13 cellular contexts compared by ENCODE assay signal in genomic region chr4:147782087-147782781, GRCh38. TPM values are rescaled to one million over a fixed set of nuclear protein-coding genes. Genes with fewer than 3 reads are reported as not detected.
A peak's percentile ranks its signal among the peaks of the same experiment; 100 is the strongest.
DNase-seq lines count a peak whose midpoint lies in the region; ATAC-seq, FAIRE-seq and TF ChIP-seq lines count a peak whose summit lies in the region.
"Had no signal": no experiment of that assay in that cellular context is flagged by ENCODE, and none has a peak within 500 bp of the region (broad histone marks: within the 10 kb centered on the region; RNA-seq: fewer than 3 reads in every experiment).

No MANE protein-coding gene starts in this region.

- 82% methylated on average over 7 of the region's 7 CpGs for WGBS in GM12878 (ENCODE audit: insufficient coverage, insufficient replicate concordance, low lambda C conversion rate, missing lambda C conversion rate)

- no peaks in the 10 kb centered on the region for H3K9me3 ChIP-seq in GM12878 (replicated peaks; ENCODE audit: control insufficient read depth, insufficient read depth, low read length)
- H3K9me3 ChIP-seq in left lung: no peaks in the 10 kb centered on the region

- TF ChIP-seq POLR2A in GM12878 (IDR thresholded peaks at IDR 0.05; ENCODE audit: low read depth, low read length): no peak

- RAD21 ChIA-PET in GM12878 (lab: Charles Lee; ENCODE audit: unreplicated experiment): interaction anchor here (1.3 to 1.5 kb wide), 2 partner anchors 12 to 50 kb away, joined by 3 to 11 read pairs; partner anchors contain the start of gene ARHGAP10

- no peaks in the 10 kb centered on the region for H3K36me3 ChIP-seq in GM12878 (ENCODE audit: control insufficient read depth in 2 of 2, insufficient read depth in 2 of 2, low read length in 1 of 2)
- no peaks in the 10 kb centered on the region for H3K36me3 ChIP-seq in left lung

- POLR2A ChIA-PET in GM12878 (lab: Charles Lee): interaction anchor here (0.7 kb wide), 1 partner anchor 39 kb away, joined by 3 read pairs; no protein-coding TSS in a partner anchor

- BruUV-seq in GM12878 (replicated peaks; lab: Mats Ljungman, UMichigan): no TSS peak

- ATAC-seq in GM12878 (no peak), left lung (peak; percentile 8), HG03159 (IDR thresholded peaks at IDR 0.05; ENCODE audit: unreplicated experiment) (no peak), GM19351 (IDR thresholded peaks at IDR 0.05; ENCODE audit: unreplicated experiment) (no peak), GM18870 (IDR thresholded peaks at IDR 0.05; ENCODE audit: unreplicated experiment) (no peak)

- peaks cover 69% of the 10 kb centered on the region for H3K79me2 ChIP-seq in GM12878 (ENCODE audit: control insufficient read depth, insufficient read depth, low read length)

- TF ChIP-seq CTCF in GM12878 (IDR thresholded peaks at IDR 0.05 in 2 of 3, conservative IDR thresholded peaks at IDR 0.05 in 1 of 3; ENCODE audit: control insufficient read depth in 2 of 3, extremely low read depth in 1 of 3, insufficient read depth in 1 of 3, low read depth in 3 of 3, low read length in 3 of 3) (no peak), left lung (IDR thresholded peaks at IDR 0.05) (no peak)

- TF ChIP-seq EP300 in GM12878 (IDR thresholded peaks at IDR 0.05; ENCODE audit: borderline replicate concordance in 1 of 2, control insufficient read depth in 1 of 2, low read depth in 2 of 2, low read length in 2 of 2): no peak

- no peaks in the 10 kb centered on the region for H3K27me3 ChIP-seq in GM12878 (replicated peaks in 1 of 2; ENCODE audit: control insufficient read depth in 2 of 2, insufficient read depth in 2 of 2, low read length in 1 of 2)
- no peaks in the 10 kb centered on the region for H3K27me3 ChIP-seq in left lung

- peak; percentile 54 for FAIRE-seq in HTR-8/SVneo (lab: Jason Lieb, UNC)
- FAIRE-seq in GM12878 (lab: Jason Lieb, UNC): no peak

- H4K20me1 ChIP-seq in GM12878 (ENCODE audit: control insufficient read depth, insufficient read depth): no peaks in the 10 kb centered on the region

- H2AFZ ChIP-seq in GM12878 (ENCODE audit: control insufficient read depth, low read depth, low read length): peak overlapping the region; percentile 19; the same call in 1 of the 2 replicates

- DNase-seq in CD1c-positive myeloid dendritic cell (ENCODE audit: extremely low spot score) (peak; percentile 67), HTR-8/SVneo (ENCODE audit: insufficient read length, low spot score) (peak; percentile 14), GM12878 (ENCODE audit: low read depth, low spot score) (no peak), left lung (no peak), HuH-7 (ENCODE audit: low spot score) (no peak)
- DNase-seq: activated B cell treated with CpG ODN at 0.5 μM for 24 hours; cortex of kidney; DMS79; mammary epithelial cell; stimulated activated CD4-positive, alpha-beta T cell treated with anti-CD3 and anti-CD28 coated beads, Interleukin-4, amount 100 ng/mL, for 24 hours had no signal

- in situ Hi-C loops in GM12878 (cut with MboI): no loop called here

- no peak for TF ChIP-seq RAD21 in GM12878 (IDR thresholded peaks at IDR 0.05; ENCODE audit: insufficient read depth, low read depth, low read length)

- H3K9ac ChIP-seq in GM12878 (ENCODE audit: control insufficient read depth, insufficient read depth, low read length): no peak overlapping the region

- intact Hi-C loops in GM12878 (cut with micrococcal nuclease; ENCODE audit: unreplicated experiment): no loop called here
- intact Hi-C loops in left lung (cut with DNase I): no loop called here

- CTCF ChIA-PET in GM12878 (lab: Yijun Ruan, JAX): interaction anchor here (1.5 kb wide), 1 partner anchor 85 kb away, joined by 7 read pairs; no protein-coding TSS in a partner anchor

- H3K27ac ChIP-seq in GM12878 (ENCODE audit: control insufficient read depth, insufficient read depth) (peak overlapping the region; percentile 34; the same call in 1 of the 2 replicates), left lung (no peak overlapping the region)

- H3K4me3 ChIP-seq in GM12878 (no peak overlapping the region; the same call in 1 of the 2 replicates), left lung (no peak overlapping the region)

- H3K4me1 ChIP-seq in GM12878 (ENCODE audit: control insufficient read depth, insufficient read depth, low read length) (peaks cover 62% of the 10 kb centered on the region), left lung (peaks cover 8 to 53% of the 10 kb centered on the region in 2 donors)

- H3K4me2 ChIP-seq in GM12878 (ENCODE audit: control insufficient read depth, insufficient read depth): peak overlapping the region; percentile 1

- SMC1A ChIA-PET in GM12878 (lab: Charles Lee; ENCODE audit: uncharacterized antibody, unreplicated experiment): interaction anchor here (0.6 to 4.9 kb wide), 3 partner anchors 11 to 81 kb away, joined by 3 to 64 read pairs (median 3); no protein-coding TSS in a partner anchor

TF ChIP-seq in GM12878, 131 proteins besides CTCF, POLR2A, EP300 and RAD21:
- TF ChIP-seq DPF2 (IDR thresholded peaks at IDR 0.05) (0 out of 2 replicates have a peak, but pooled peaks have one; percentile 25), NRF1 (conservative IDR thresholded peaks at IDR 0.05; ENCODE audit: low read depth, low read length) (no peak), IKZF2 (IDR thresholded peaks at IDR 0.05) (no peak), NR2C1 (IDR thresholded peaks at IDR 0.05) (no peak), E2F4 (IDR thresholded peaks at IDR 0.05; ENCODE audit: low read depth, low read length) (no peak), EGR1 (IDR thresholded peaks at IDR 0.05; ENCODE audit: borderline replicate concordance in 1 of 2, low read depth in 2 of 2, low read length in 2 of 2) (no peak), ZNF24 (IDR thresholded peaks at IDR 0.05) (no peak), MXI1 (IDR thresholded peaks at IDR 0.05; ENCODE audit: low read depth, low read length) (no peak)

RNA-seq across cellular contexts. Expression of gene ARHGAP10, which starts 50.3 kb away (rescaled TPM):
- total RNA-seq in GM12878 (2013; cell fraction: nucleolus; rRNA removed): 220 and 233 TPM in 2 replicates
- 16.2 and 19.8 TPM in 2 replicates for total RNA-seq in GM12878 (2014; rRNA removed)
- 20.9 and 23.2 TPM in 2 replicates for total RNA-seq in GM12878 (2014; rRNA removed; fragmentation: Illumina TruSeq; extraction: Trizol)
- total RNA-seq in GM12878 (2021): 22.6 and 23.4 TPM in 2 replicates
- 17.2 TPM for polyA plus RNA-seq in GM12878 (2011; ENCODE audit: low read depth)
- 9.6 and 13.3 TPM in 2 replicates for polyA plus RNA-seq in GM12878 (2011; rRNA removed)
- polyA plus RNA-seq in GM12878 (2011; cell fraction: cytosol; rRNA removed): 9.3 and 10.7 TPM in 2 replicates
- 19.6 and 20.4 TPM in 2 replicates for polyA plus RNA-seq in GM12878 (2011; cell fraction: nucleus; rRNA removed)
- 15.2 and 18.9 TPM in 2 replicates for polyA plus RNA-seq in GM12878 (2012)
- 17.7 and 18.2 TPM in 2 replicates for polyA plus RNA-seq in GM12878 (2014; fragmentation: Illumina TruSeq; extraction: Trizol)
- 1 to 10 TPM; 1.3 to 4.5 TPM for polyA plus RNA-seq in GM12878 (2014; fragmentation: Nextera tagmentation; extraction: Ambion mirVana)
- 14.2 and 14.5 TPM in 2 replicates for polyA plus RNA-seq in GM12878 (2014; rRNA removed)
- 10 to 100 TPM; 24.0 to 25.8 TPM for polyA plus RNA-seq in GM12878 (2016; fragmentation: Nextera tagmentation; extraction: Ambion mirVana)
- polyA minus RNA-seq in GM12878 (2011; rRNA and poly(A)+ RNA removed): 21.9 and 25.0 TPM in 2 replicates
- polyA minus RNA-seq in GM12878 (2011; cell fraction: cytosol; rRNA and poly(A)+ RNA removed): 6.1 and 7.2 TPM in 2 replicates
- 46.3 and 78.8 TPM in 2 replicates for polyA minus RNA-seq in GM12878 (2011; cell fraction: nucleus; rRNA and poly(A)+ RNA removed)
- total RNA-seq in left lung: 10 to 100 TPM; 22.0 to 25.4 TPM

Comparison
In these comparisons a context has a peak if more than half of its experiments do, and no peak if none do; other contexts are left out.
1. DNase-seq: peak in CD1c-positive myeloid dendritic cell (single experiment) and HTR-8/SVneo (single experiment); none in GM12878 (single experiment), left lung (0 of 2) and HuH-7 (single experiment).